8 cellular contexts compared by ENCODE assay signal in the genomic region with DNA sequence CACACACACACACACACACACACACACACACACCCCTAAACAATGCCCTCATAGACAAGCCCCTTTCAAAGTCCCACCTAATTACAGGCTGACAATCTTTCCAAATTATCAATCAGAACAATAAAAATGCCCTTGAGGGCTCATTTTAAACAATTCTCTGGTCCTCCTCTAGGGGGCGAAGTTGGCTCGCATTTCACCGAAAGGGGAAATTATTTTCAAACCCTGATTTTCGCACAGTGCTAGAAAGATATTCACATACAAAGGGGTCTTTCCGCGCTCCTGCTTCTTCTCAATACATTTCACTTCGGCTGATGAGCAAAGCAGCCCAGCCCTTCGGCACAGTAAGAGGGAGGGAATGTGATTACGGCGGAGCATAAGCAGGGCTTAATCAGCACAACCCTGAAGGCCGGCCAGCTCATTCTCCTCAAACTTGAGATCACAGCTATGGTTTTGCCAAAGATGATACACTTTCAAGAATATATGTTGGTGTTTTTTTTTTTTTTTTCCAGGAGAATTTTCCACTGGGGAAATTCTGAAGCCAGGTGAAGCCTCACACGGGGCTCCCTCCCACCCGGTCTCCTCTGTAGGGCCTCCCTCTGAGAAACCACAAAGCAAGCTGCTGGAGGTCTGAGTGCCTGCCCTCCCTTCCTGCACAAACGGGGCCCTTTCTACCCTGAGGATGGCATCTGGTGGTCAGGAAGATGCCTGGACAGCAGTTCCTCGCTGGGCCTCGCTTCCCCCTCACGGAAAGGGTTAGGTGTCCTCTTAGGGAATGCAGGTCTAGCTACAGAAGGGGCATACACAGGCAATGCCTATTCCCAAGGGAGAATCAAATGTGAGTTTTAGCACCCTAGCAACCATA.
DNase-seq lines count a peak whose midpoint lies in the region; ATAC-seq and TF ChIP-seq lines count a peak whose summit lies in the region.

No MANE protein-coding gene starts in this region.

- H3K9me3 ChIP-seq in PC-9 (ENCODE audit: insufficient read depth, low read depth) (no peaks in the 10 kb centered on the region), adrenal gland (replicated peaks in 1 of 3) (no peaks in the 10 kb centered on the region), right cardiac atrium (ENCODE audit: control insufficient read depth, low read length) (no peaks in the 10 kb centered on the region), prostate gland (no peaks in the 10 kb centered on the region)

- H3F3A ChIP-seq in PC-9 (ENCODE audit: insufficient read depth, low read depth) = 0 out of 2 replicates have a peak, but pooled peaks cover 4% of the 10 kb centered on the region

- no peaks in the 10 kb centered on the region for H3K4me1 ChIP-seq in PC-9 (replicated peaks; ENCODE audit: insufficient read depth)
- H3K4me1 ChIP-seq in adrenal gland (replicated peaks in 1 of 2) = peaks cover 9% of the 10 kb centered on the region in 2 donors
- peaks cover 3% of the 10 kb centered on the region for H3K4me1 ChIP-seq in right cardiac atrium (ENCODE audit: control insufficient read depth, insufficient read depth, low read length)
- H3K4me1 ChIP-seq in prostate gland (replicated peaks) = no peaks in the 10 kb centered on the region

- TF ChIP-seq CTCF in PC-9 (conservative IDR thresholded peaks at IDR 0.05) (peak; percentile 99), adrenal gland (IDR thresholded peaks at IDR 0.05) (peak; percentile 66 to 96 (median 82)), prostate gland (IDR thresholded peaks at IDR 0.05) (peak; percentile 72 to 80 (median 76))

- no peak overlapping the region for H3K27ac ChIP-seq in PC-9
- peak overlapping the region; percentile 28 to 78 (median 62) for H3K27ac ChIP-seq in adrenal gland
- no peak overlapping the region for H3K27ac ChIP-seq in right cardiac atrium (ENCODE audit: low read length)
- no peak overlapping the region for H3K27ac ChIP-seq in prostate gland

- H3K9me2 ChIP-seq in PC-9 (ENCODE audit: insufficient read depth) = no peaks in the 10 kb centered on the region

- H3K36me3 ChIP-seq in PC-9 (ENCODE audit: low read depth) (no peaks in the 10 kb centered on the region), adrenal gland (replicated peaks in 1 of 2) (no peaks in the 10 kb centered on the region), prostate gland (no peaks in the 10 kb centered on the region)

- no peaks in the 10 kb centered on the region for H3K79me2 ChIP-seq in PC-9 (ENCODE audit: low read depth)

- intact Hi-C loops in PC-9 (cut with micrococcal nuclease; ENCODE audit: unreplicated experiment) = loop anchor here (1.0 to 10.0 kb wide), 8 partner anchors 26 to 576 kb away; partner anchors contain the start of genes GNG12 and SERBP1
- intact Hi-C loops in adrenal gland (cut with DNase I) = loop anchor here in 1 of 2 donors (5.0 kb wide), 1 partner anchor 81 kb away; no protein-coding TSS in a partner anchor
- intact Hi-C loops in right cardiac atrium (cut with DNase I) = loop anchor here in 2 of 4 donors (5.0 kb wide), 3 partner anchors 66 to 346 kb away; partner anchors contain the start of gene GNG12 (in 1 of the 2)
- intact Hi-C loops in prostate gland (cut with DNase I) = loop anchor here (2.0 to 5.0 kb wide), 3 partner anchors 61 to 576 kb away; no protein-coding TSS in a partner anchor

- H3K27me3 ChIP-seq in PC-9 (ENCODE audit: insufficient read depth, low read depth) (no peaks in the 10 kb centered on the region), adrenal gland (no peaks in the 10 kb centered on the region), right cardiac atrium (ENCODE audit: control insufficient read depth, insufficient read depth) (no peaks in the 10 kb centered on the region), prostate gland (replicated peaks; ENCODE audit: insufficient read depth) (no peaks in the 10 kb centered on the region)

- no peak overlapping the region for H2AFZ ChIP-seq in PC-9

- TF ChIP-seq POLR2A in adrenal gland (IDR thresholded peaks at IDR 0.05) (peak in 1 of 2 donors; percentile 35), prostate gland (IDR thresholded peaks at IDR 0.05) (no peak)

- BruUV-seq in PC-9 (replicated peaks; lab: Mats Ljungman, UMichigan) = no TSS peak

- H3K4me3 ChIP-seq in PC-9 (no peak overlapping the region), adrenal gland (peak overlapping the region in 2 of 4 donors; percentile 25 to 36), right cardiac atrium (ENCODE audit: low read length) (peak overlapping the region; percentile 24), prostate gland (no peak overlapping the region)

- POLR2A ChIA-PET in PC-9 (lab: Charles Lee; ENCODE audit: unreplicated experiment) = interaction anchor here (0.6 kb wide), 1 partner anchor 63 kb away, joined by 4 read pairs; no protein-coding TSS in a partner anchor

- ATAC-seq in HG03432 (IDR thresholded peaks at IDR 0.05; ENCODE audit: unreplicated experiment) (peak; percentile 58), right cardiac atrium (peak; percentile 75 to 76)

- H4K20me1 ChIP-seq in PC-9 (ENCODE audit: insufficient read depth) = peaks cover 5% of the 10 kb centered on the region; the same call in 1 of the 2 replicates

- WGBS in adrenal gland, 4 donors = 13 to 17% (median 14%) methylated on average over 16 to 17 of the region's 17 CpGs
- WGBS in right cardiac atrium = 26% methylated on average over 17 of the region's 17 CpGs
- 40% methylated on average over 17 of the region's 17 CpGs for whole genome bisulfite sequencing in prostate gland

- H3K4me2 ChIP-seq in PC-9 = no peak overlapping the region

- CTCF ChIA-PET in PC-9 (lab: Charles Lee) = interaction anchor here (0.6 to 2.3 kb wide), 23 partner anchors 12 to 1948 kb away, joined by 3 to 39 read pairs (median 5); no protein-coding TSS in a partner anchor

- DNase-seq in NCI-H446 (lab: John Stamatoyannopoulos, UW) (peak; percentile 53 to 66), NCI-H446 treated with DMSO at 0.1 percent for 48 hours (lab: John Stamatoyannopoulos, UW) (no peak), PC-9 (peak in 1 of 2 experiments; percentile 44), adrenal gland (peak; percentile 72 to 88 (median 85)), right cardiac atrium (peak in 2 of 3 donors; percentile 40 to 73), prostate gland (ENCODE audit: low spot score) (no peak), HPDE6-E6E7 (ENCODE audit: extremely low spot score) (no peak)

Comparison
In these comparisons a context has a peak if more than half of its experiments do, and no peak if none do; other contexts are left out.
1. DNase-seq: peak in NCI-H446 (2 of 2), adrenal gland (7 of 7) and right cardiac atrium (2 of 3); none in NCI-H446 treated with DMSO at 0.1 percent for 48 hours (single experiment), prostate gland (single experiment) and HPDE6-E6E7 (single experiment).
2. H3K27ac ChIP-seq: peak in adrenal gland (5 of 5); none in PC-9 (single experiment), right cardiac atrium (single experiment) and prostate gland (0 of 2).
3. Peak in every context shown above with its lines, with median percentiles within 50 percentile points of each other: CTCF ChIP-seq.